In genomic region chr5:50476549-50476948, GRCh38 we compare ENCODE assay signal across 11 cellular contexts. TPM values are rescaled to one million over a fixed set of nuclear protein-coding genes. Genes with fewer than 3 reads are reported as not detected.
DNase-seq lines count a peak whose midpoint lies in the region; ATAC-seq lines count a peak whose summit lies in the region.
"Had no signal": no experiment of that assay in that cellular context is flagged by ENCODE, and none has a peak within 500 bp of the region (broad histone marks: within the 10 kb centered on the region; RNA-seq: fewer than 3 reads in every experiment).

No MANE protein-coding gene starts in this region.

- intact Hi-C loops in activated T-helper 1 cell treated with anti-CD3 and anti-CD28 coated beads, Interleukin-12 subunit alpha, Interleukin-12 subunit beta, Interleukin-2, Interleukin-4 antibody, amounts not matched to agents 30 ng/mL and 10 ng/mL and 1 ng/mL, durations not matched to agents 14 hours and 24 hours and 36 hours (cut with micrococcal nuclease) = loop anchor here (2.0 to 5.0 kb wide), 3 partner anchors 24 to 36 kb away; partner anchors contain the start of gene EMB
- intact Hi-C loops in sciatic nerve (cut with DNase I) = no loop called here
- intact Hi-C loops in left cardiac atrium (cut with DNase I) = no loop called here

- peaks cover 18% of the 10 kb centered on the region for H3K9me3 Mint-ChIP-seq in activated T-helper 1 cell treated with anti-CD3 and anti-CD28 coated beads, Interleukin-12 subunit alpha, Interleukin-12 subunit beta, Interleukin-2, Interleukin-4 antibody, amounts not matched to agents 30 ng/mL and 10 ng/mL and 1 ng/mL, durations not matched to agents 14 hours and 24 hours and 36 hours
- peaks cover 0 to 17% (median 4%) of the 10 kb centered on the region in 9 donors for H3K9me3 Mint-ChIP-seq in naive thymus-derived CD8-positive, alpha-beta T cell

- ATAC-seq in GM19035 (IDR thresholded peaks at IDR 0.05; ENCODE audit: unreplicated experiment) (peak; percentile 92), GM21619 (IDR thresholded peaks at IDR 0.05; ENCODE audit: unreplicated experiment) (peak; percentile 99), HG03097 (IDR thresholded peaks at IDR 0.05; ENCODE audit: low FRiP score, unreplicated experiment) (peak; percentile 99), sciatic nerve (no peak), left cardiac atrium (no peak)
- ATAC-seq in naive thymus-derived CD8-positive, alpha-beta T cell = no peak

- peaks cover 12% of the 10 kb centered on the region for H3K36me3 Mint-ChIP-seq in activated T-helper 1 cell treated with anti-CD3 and anti-CD28 coated beads, Interleukin-12 subunit alpha, Interleukin-12 subunit beta, Interleukin-2, Interleukin-4 antibody, amounts not matched to agents 30 ng/mL and 10 ng/mL and 1 ng/mL, durations not matched to agents 14 hours and 24 hours and 36 hours (ENCODE audit: low read depth)
- H3K36me3 Mint-ChIP-seq in naive thymus-derived CD8-positive, alpha-beta T cell = peaks cover 0 to 6% (median 4%) of the 10 kb centered on the region in 3 donors

- no peaks in the 10 kb centered on the region for H3K27me3 Mint-ChIP-seq in activated T-helper 1 cell treated with anti-CD3 and anti-CD28 coated beads, Interleukin-12 subunit alpha, Interleukin-12 subunit beta, Interleukin-2, Interleukin-4 antibody, amounts not matched to agents 30 ng/mL and 10 ng/mL and 1 ng/mL, durations not matched to agents 14 hours and 24 hours and 36 hours (ENCODE audit: insufficient read depth)
- H3K27me3 Mint-ChIP-seq in naive thymus-derived CD8-positive, alpha-beta T cell = no peaks in the 10 kb centered on the region
- H3K27me3 Mint-ChIP-seq: activated naive CD8-positive, alpha-beta T cell treated with anti-CD3 and anti-CD28 coated beads, Interleukin-2, amount 10 ng/mL, durations not matched to agents 7 days and 5 days had no signal

- H3K4me3 Mint-ChIP-seq in activated T-helper 1 cell treated with anti-CD3 and anti-CD28 coated beads, Interleukin-12 subunit alpha, Interleukin-12 subunit beta, Interleukin-2, Interleukin-4 antibody, amounts not matched to agents 30 ng/mL and 10 ng/mL and 1 ng/mL, durations not matched to agents 14 hours and 24 hours and 36 hours = peak overlapping the region; percentile 15
- no peak overlapping the region for H3K4me3 Mint-ChIP-seq in naive thymus-derived CD8-positive, alpha-beta T cell
- H3K4me3 Mint-ChIP-seq: activated naive CD8-positive, alpha-beta T cell treated with anti-CD3 and anti-CD28 coated beads, Interleukin-2, amount 10 ng/mL, durations not matched to agents 7 days and 5 days had no signal

- no peak overlapping the region for H3K27ac Mint-ChIP-seq in activated T-helper 1 cell treated with anti-CD3 and anti-CD28 coated beads, Interleukin-12 subunit alpha, Interleukin-12 subunit beta, Interleukin-2, Interleukin-4 antibody, amounts not matched to agents 30 ng/mL and 10 ng/mL and 1 ng/mL, durations not matched to agents 14 hours and 24 hours and 36 hours
- H3K27ac Mint-ChIP-seq in naive thymus-derived CD8-positive, alpha-beta T cell = no peak overlapping the region
- H3K27ac Mint-ChIP-seq: activated naive CD8-positive, alpha-beta T cell treated with anti-CD3 and anti-CD28 coated beads, Interleukin-2, amount 10 ng/mL, durations not matched to agents 7 days and 5 days had no signal

- POLR2A ChIA-PET in naive thymus-derived CD8-positive, alpha-beta T cell (lab: Charles Lee) = no interaction called here

- H3K4me1 Mint-ChIP-seq in activated T-helper 1 cell treated with anti-CD3 and anti-CD28 coated beads, Interleukin-12 subunit alpha, Interleukin-12 subunit beta, Interleukin-2, Interleukin-4 antibody, amounts not matched to agents 30 ng/mL and 10 ng/mL and 1 ng/mL, durations not matched to agents 14 hours and 24 hours and 36 hours (ENCODE audit: low read depth) = peaks cover 34% of the 10 kb centered on the region
- H3K4me1 Mint-ChIP-seq in naive thymus-derived CD8-positive, alpha-beta T cell = peaks cover 5 to 22% (median 7%) of the 10 kb centered on the region in 4 donors

- no peak for DNase-seq in activated T-helper 1 cell treated with anti-CD3 and anti-CD28 coated beads, Interleukin-12 subunit alpha, Interleukin-12 subunit beta, Interleukin-2, Interleukin-4 antibody, amounts not matched to agents 30 ng/mL and 10 ng/mL and 1 ng/mL, durations not matched to agents 14 hours and 24 hours and 36 hours (ENCODE audit: low spot score)
- DNase-seq in sciatic nerve (ENCODE audit: low spot score) = no peak
- DNase-seq in naive thymus-derived CD8-positive, alpha-beta T cell = no peak
- DNase-seq in left cardiac atrium = no peak
- DNase-seq: activated naive CD8-positive, alpha-beta T cell treated with anti-CD3 and anti-CD28 coated beads, Interleukin-2, amount 10 ng/mL, durations not matched to agents 7 days and 5 days; DMS 273 treated with DMSO at 0.1 percent for 48 hours; SJCRH30; stomach had no signal

RNA-seq across cellular contexts. Expression of gene EMB, which starts 35.5 kb away (rescaled TPM):
- total RNA-seq in activated T-helper 1 cell treated with anti-CD3 and anti-CD28 coated beads, Interleukin-12 subunit alpha, Interleukin-12 subunit beta, Interleukin-2, Interleukin-4 antibody, amounts not matched to agents 30 ng/mL and 10 ng/mL and 1 ng/mL, durations not matched to agents 14 hours and 24 hours and 36 hours = 80.6 and 81.8 TPM in 2 replicates
- 17.6 TPM for total RNA-seq in sciatic nerve
- total RNA-seq in naive thymus-derived CD8-positive, alpha-beta T cell = 100 to 1,000 TPM; 194 to 195 TPM
- polyA plus RNA-seq in naive thymus-derived CD8-positive, alpha-beta T cell = 100 to 1,000 TPM; 109 to 184 (median 164) TPM
- total RNA-seq in left cardiac atrium = 10 to 100 TPM; 14.6 to 35.8 TPM

Comparison
In these comparisons a context has a peak if more than half of its experiments do, and no peak if none do; other contexts are left out.
1. ATAC-seq: peak in GM19035 (single experiment), GM21619 (single experiment) and HG03097 (single experiment); none in sciatic nerve (single experiment), naive thymus-derived CD8-positive, alpha-beta T cell (0 of 2) and left cardiac atrium (0 of 2).